1 cellular context compared by ENCODE assay signal in genomic region chr11:47247502-47247901, GRCh38.
TF ChIP-seq lines count a peak whose summit lies in the region.

No MANE protein-coding gene starts in this region.

TF ChIP-seq in HCT116, 20 proteins besides CTCF, POLR2A, EP300 and RAD21 (continued from another document):
- TF ChIP-seq EGR1 (IDR thresholded peaks at IDR 0.05; ENCODE audit: low read depth) (no peak), ELF1 (IDR thresholded peaks at IDR 0.05; ENCODE audit: borderline replicate concordance, low read depth) (no peak), ATF3 (IDR thresholded peaks at IDR 0.05) (no peak), ZBTB33 (IDR thresholded peaks at IDR 0.05; ENCODE audit: extremely low read depth, insufficient replicate concordance, low read length) (no peak), FOSL1 (IDR thresholded peaks at IDR 0.05; ENCODE audit: low read depth) (no peak)
